28 cellular contexts compared by ENCODE assay signal in genomic region chr2:16294791-16295190, GRCh38.
DNase-seq lines count a peak whose midpoint lies in the region; ATAC-seq, FAIRE-seq and TF ChIP-seq lines count a peak whose summit lies in the region.
"Had no signal": no experiment of that assay in that cellular context is flagged by ENCODE, and none has a peak within 500 bp of the region (broad histone marks: within the 10 kb centered on the region; RNA-seq: fewer than 3 reads in every experiment).

No MANE protein-coding gene starts in this region.

- H3K27me3 ChIP-seq in BE2C (no peaks in the 10 kb centered on the region), GM23338 (ENCODE audit: insufficient read depth) (no peaks in the 10 kb centered on the region), mesendoderm (ENCODE audit: insufficient read depth, low read length, poor library complexity) (no peaks in the 10 kb centered on the region), trophoblast cell (ENCODE audit: insufficient read depth, low read length) (no peaks in the 10 kb centered on the region), HepG2 (ENCODE audit: control insufficient read depth in 1 of 2, insufficient read depth in 2 of 2, low read length in 2 of 2) (no peaks in the 10 kb centered on the region)
- H3K27me3 ChIP-seq: BLaER1 had no signal

- POLR2A ChIA-PET in activated CD4-positive, alpha-beta T cell treated with anti-CD3 and anti-CD28 coated beads for 36 hours (lab: Charles Lee): no interaction called here
- POLR2A ChIA-PET in HepG2 (lab: Yijun Ruan, JAX): no interaction called here

- no peak overlapping the region for H3K27ac Mint-ChIP-seq in GM23338
- no peak overlapping the region for H3K27ac Mint-ChIP-seq in activated CD4-positive, alpha-beta T cell treated with anti-CD3 and anti-CD28 coated beads for 36 hours
- H3K27ac Mint-ChIP-seq: B cell; CD4-positive, alpha-beta memory T cell; CD4-positive, CD25-positive, alpha-beta regulatory T cell had no signal

- H3K56ac ChIP-seq in mesendoderm (ENCODE audit: low read length): no peak overlapping the region

- H4K20me1 ChIP-seq in GM23338 (replicated peaks; ENCODE audit: insufficient read depth): no peaks in the 10 kb centered on the region
- no peaks in the 10 kb centered on the region for H4K20me1 ChIP-seq in HepG2 (ENCODE audit: insufficient read depth, low read length)
- H4K20me1 ChIP-seq: BLaER1 had no signal

- FAIRE-seq in HepG2 (lab: Jason Lieb, UNC): no peak
- FAIRE-seq: A549, G401.6, GM12891, GM19239 had no signal

- TF ChIP-seq RAD21 in HepG2 (CRISPR knock-in tag; IDR thresholded peaks at IDR 0.05): no peak

- no peaks in the 10 kb centered on the region for H3K36me3 Mint-ChIP-seq in GM23338 (ENCODE audit: low read depth)
- H3K36me3 Mint-ChIP-seq in activated CD4-positive, alpha-beta T cell treated with anti-CD3 and anti-CD28 coated beads for 36 hours (ENCODE audit: low read depth): no peaks in the 10 kb centered on the region
- H3K36me3 Mint-ChIP-seq: CD14-positive monocyte; CD4-positive, alpha-beta memory T cell; CD4-positive, CD25-positive, alpha-beta regulatory T cell; CD8-positive, alpha-beta memory T cell had no signal

- ATAC-seq in GM23338: no peak
- ATAC-seq in activated CD4-positive, alpha-beta T cell treated with anti-CD3 and anti-CD28 coated beads for 36 hours: no peak
- no peak for ATAC-seq in HepG2
- ATAC-seq: A549 had no signal

- CTCF ChIA-PET in activated CD4-positive, alpha-beta T cell treated with anti-CD3 and anti-CD28 coated beads for 36 hours (lab: Charles Lee): no interaction called here
- CTCF ChIA-PET in HepG2 (lab: Yijun Ruan, JAX; ENCODE audit: low intra/inter-chr PET ratio, low total read pairs): no interaction called here

- H3K4me2 ChIP-seq in GM23338 (no peak overlapping the region), mesendoderm (ENCODE audit: low read length) (no peak overlapping the region), trophoblast cell (ENCODE audit: low read length) (no peak overlapping the region), HepG2 (ENCODE audit: low read depth, low read length) (no peak overlapping the region)
- H3K4me2 ChIP-seq: A549, BLaER1 had no signal

- no peak overlapping the region for H3K9ac ChIP-seq in mesendoderm (ENCODE audit: low read length)
- H3K9ac ChIP-seq in trophoblast cell (ENCODE audit: low read length): no peak overlapping the region
- H3K9ac ChIP-seq in HepG2 (ENCODE audit: insufficient read depth, low read depth, low read length): no peak overlapping the region
- H3K9ac ChIP-seq: BLaER1 had no signal

- H3K14ac ChIP-seq in trophoblast cell (ENCODE audit: low read length): no peak overlapping the region

- peaks cover 4% of the 10 kb centered on the region; the same call in 1 of the 2 replicates for H3K9me2 ChIP-seq in GM23338 (ENCODE audit: insufficient read depth)

- H3K79me2 ChIP-seq in GM23338 (replicated peaks; ENCODE audit: insufficient read depth): no peaks in the 10 kb centered on the region
- no peaks in the 10 kb centered on the region for H3K79me2 ChIP-seq in mesendoderm (ENCODE audit: control insufficient read depth, insufficient read depth, low read length)
- no peaks in the 10 kb centered on the region for H3K79me2 ChIP-seq in trophoblast cell (ENCODE audit: control insufficient read depth, insufficient read depth, low read length, poor library complexity)
- no peaks in the 10 kb centered on the region for H3K79me2 ChIP-seq in HepG2 (ENCODE audit: insufficient read depth, low read length)

- H3K36me3 ChIP-seq in BE2C (no peaks in the 10 kb centered on the region), GM23338 (ENCODE audit: insufficient read depth) (no peaks in the 10 kb centered on the region), mesendoderm (ENCODE audit: control insufficient read depth, insufficient read depth, low read length) (no peaks in the 10 kb centered on the region), trophoblast cell (ENCODE audit: control insufficient read depth in 1 of 2, insufficient read depth in 2 of 2, low read length in 2 of 2) (no peaks in the 10 kb centered on the region), HepG2 (replicated peaks in 1 of 2; ENCODE audit: control insufficient read depth in 1 of 2, insufficient read depth in 2 of 2, low read length in 2 of 2) (no peaks in the 10 kb centered on the region)
- H3K36me3 ChIP-seq: BLaER1 had no signal

- H4K5ac ChIP-seq in mesendoderm (ENCODE audit: low read length): no peak overlapping the region

- no peaks in the 10 kb centered on the region for H3K27me3 Mint-ChIP-seq in GM23338 (ENCODE audit: insufficient read depth, low read depth, poor library complexity)
- no peaks in the 10 kb centered on the region for H3K27me3 Mint-ChIP-seq in activated CD4-positive, alpha-beta T cell treated with anti-CD3 and anti-CD28 coated beads for 36 hours
- H3K27me3 Mint-ChIP-seq: B cell; CD4-positive, alpha-beta memory T cell; CD4-positive, CD25-positive, alpha-beta regulatory T cell had no signal

- no peak overlapping the region for H2AK5ac ChIP-seq in mesendoderm (ENCODE audit: low read length)
- H2AK5ac ChIP-seq in trophoblast cell (ENCODE audit: low read length): no peak overlapping the region

- no CpG with 5 or more reads among the region's 7 CpGs for WGBS in mesendoderm (ENCODE audit: extremely low coverage, insufficient coverage, low lambda C conversion rate)
- WGBS in trophoblast cell (ENCODE audit: extremely low coverage, insufficient coverage, insufficient read length): no CpG with 5 or more reads among the region's 7 CpGs
- WGBS in HepG2 (ENCODE audit: low lambda C conversion rate): 58% methylated on average over 7 of the region's 7 CpGs

- no peak overlapping the region for H4K91ac ChIP-seq in trophoblast cell (ENCODE audit: low read depth, low read length)

- H3K18ac ChIP-seq in mesendoderm (ENCODE audit: low read length): no peak overlapping the region
- H3K18ac ChIP-seq in trophoblast cell (ENCODE audit: low read length): no peak overlapping the region

- no peak for TF ChIP-seq POLR2A in HepG2 (IDR thresholded peaks at IDR 0.05; ENCODE audit: insufficient read depth in 1 of 2, low read depth in 2 of 2, low read length in 2 of 2)

- TF ChIP-seq CTCF in BE2C (IDR thresholded peaks at IDR 0.05; ENCODE audit: low read depth, low read length) (no peak), GM23338 (conservative IDR thresholded peaks at IDR 0.05; ENCODE audit: low read depth in 2 of 2) (no peak), HepG2 (CRISPR knock-in tag; IDR thresholded peaks at IDR 0.05) (no peak)

- peaks cover 2% of the 10 kb centered on the region; the same call in 1 of the 3 replicates for H3K9me3 Mint-ChIP-seq in GM23338
- no peaks in the 10 kb centered on the region for H3K9me3 Mint-ChIP-seq in activated CD4-positive, alpha-beta T cell treated with anti-CD3 and anti-CD28 coated beads for 36 hours (ENCODE audit: low read depth)
- H3K9me3 Mint-ChIP-seq: CD14-positive monocyte had no signal

- no peak overlapping the region for H3K4me3 Mint-ChIP-seq in GM23338
- H3K4me3 Mint-ChIP-seq in activated CD4-positive, alpha-beta T cell treated with anti-CD3 and anti-CD28 coated beads for 36 hours: no peak overlapping the region
- H3K4me3 Mint-ChIP-seq: B cell; CD14-positive monocyte; CD4-positive, alpha-beta memory T cell; CD4-positive, CD25-positive, alpha-beta regulatory T cell; CD8-positive, alpha-beta memory T cell had no signal

- H3K4me3 ChIP-seq in BE2C (ENCODE audit: low read depth, low read length) (no peak overlapping the region), GM23338 (no peak overlapping the region), mesendoderm (ENCODE audit: low read length) (no peak overlapping the region), trophoblast cell (ENCODE audit: low read depth, low read length) (no peak overlapping the region), HepG2 (replicated peaks in 1 of 3; ENCODE audit: insufficient read depth in 1 of 3, low read depth in 2 of 3, low read length in 3 of 3) (no peak overlapping the region)
- H3K4me3 ChIP-seq: A549, BLaER1 had no signal

- no peak overlapping the region for H4K12ac ChIP-seq in trophoblast cell (ENCODE audit: low read depth, low read length)

- no peak overlapping the region for H2BK15ac ChIP-seq in mesendoderm (replicated peaks; ENCODE audit: low read depth)

- H3K79me1 ChIP-seq in mesendoderm (ENCODE audit: low read length) (no peaks in the 10 kb centered on the region), trophoblast cell (ENCODE audit: low read length) (peaks cover 6% of the 10 kb centered on the region)

- H2BK5ac ChIP-seq in mesendoderm (ENCODE audit: low read length) (no peak overlapping the region), trophoblast cell (ENCODE audit: low read depth, low read length, poor library complexity) (no peak overlapping the region)

- H4K8ac ChIP-seq in mesendoderm (ENCODE audit: low read depth, low read length) (no peak overlapping the region), trophoblast cell (ENCODE audit: low read depth, low read length) (no peak overlapping the region)

- H3K4ac ChIP-seq in mesendoderm (ENCODE audit: low read depth, low read length) (no peak overlapping the region), trophoblast cell (ENCODE audit: low read depth, low read length) (no peak overlapping the region)

- no peaks in the 10 kb centered on the region; the same call in 1 of the 3 replicates for H3K4me1 Mint-ChIP-seq in GM23338
- H3K4me1 Mint-ChIP-seq in activated CD4-positive, alpha-beta T cell treated with anti-CD3 and anti-CD28 coated beads for 36 hours: no peaks in the 10 kb centered on the region
- H3K4me1 Mint-ChIP-seq: B cell; CD14-positive monocyte; CD4-positive, alpha-beta memory T cell; CD4-positive, CD25-positive, alpha-beta regulatory T cell; CD8-positive, alpha-beta memory T cell had no signal

- H2AFZ ChIP-seq in GM23338: peak overlapping the region; percentile 61; the same call in 1 of the 2 replicates
- H2AFZ ChIP-seq in trophoblast cell (ENCODE audit: insufficient read depth, low read length, poor library complexity): no peak overlapping the region
- no peak overlapping the region for H2AFZ ChIP-seq in HepG2 (ENCODE audit: low read length)

- DNase-seq in BE2C (peak; percentile 88), GM23338 (ENCODE audit: low spot score) (no peak), mesendoderm (peak; percentile 49), trophoblast cell (peak; percentile 63 to 95), HepG2 (ENCODE audit: low spot score) (no peak)
- no peak for DNase-seq in activated CD8-positive, alpha-beta memory T cell treated with anti-CD3 and anti-CD28 coated beads, Interleukin-2, amount 50 U/mL, for 48 hours
- no peak for DNase-seq in activated CD4-positive, alpha-beta T cell treated with anti-CD3 and anti-CD28 coated beads for 36 hours
- DNase-seq: AML-193; C1 segment of cervical spinal cord; CD4-positive, alpha-beta memory T cell; CD4-positive, CD25-positive, alpha-beta regulatory T cell; CD8-positive, alpha-beta memory T cell; COR-L47; DMS 273 treated with DMSO at 0.1 percent for 48 hours; DMS153; DMS53; DMS79; DND-41; EL; GF-D8 had no signal

- BruUV-seq in HepG2 (replicated peaks; lab: Mats Ljungman, UMichigan): no TSS peak

- H3K9me3 ChIP-seq in BE2C (peaks cover 23% of the 10 kb centered on the region), trophoblast cell (ENCODE audit: insufficient read depth, low read depth, low read length) (no peaks in the 10 kb centered on the region), HepG2 (ENCODE audit: low read length) (no peaks in the 10 kb centered on the region)
- H3K9me3 ChIP-seq: BLaER1 had no signal

- H3F3A ChIP-seq in GM23338 (replicated peaks; ENCODE audit: low read depth): no peaks in the 10 kb centered on the region

- TF ChIP-seq EP300 in HepG2 (IDR thresholded peaks at IDR 0.05; ENCODE audit: low read depth in 2 of 2, low read length in 2 of 2) (no peak), HepG2 (CRISPR knock-in tag; IDR thresholded peaks at IDR 0.05; ENCODE audit: borderline replicate concordance) (no peak)

- H3K23ac ChIP-seq in mesendoderm (ENCODE audit: low read length) (no peak overlapping the region), trophoblast cell (ENCODE audit: low read length) (no peak overlapping the region)

- intact Hi-C loops in activated CD4-positive, alpha-beta T cell treated with anti-CD3 and anti-CD28 coated beads for 36 hours (cut with DNase I, micrococcal nuclease): no loop called here
- intact Hi-C loops in HepG2 (cut with micrococcal nuclease; ENCODE audit: unreplicated experiment): no loop called here

- H2BK12ac ChIP-seq in trophoblast cell (ENCODE audit: low read length): no peak overlapping the region

- no peak overlapping the region for H3K27ac ChIP-seq in GM23338 (ENCODE audit: low read depth)
- H3K27ac ChIP-seq in mesendoderm (ENCODE audit: low read depth, low read length): no peak overlapping the region
- peak overlapping the region; percentile 63 for H3K27ac ChIP-seq in trophoblast cell (ENCODE audit: low read depth, low read length)
- H3K27ac ChIP-seq in HepG2 (ENCODE audit: extremely low read length, insufficient read depth, low read length): no peak overlapping the region
- H3K27ac ChIP-seq: 22Rv1, A549, BLaER1 had no signal

- peaks cover 39% of the 10 kb centered on the region for H3K4me1 ChIP-seq in BE2C
- no peaks in the 10 kb centered on the region for H3K4me1 ChIP-seq in GM23338 (ENCODE audit: insufficient read depth)
- no peaks in the 10 kb centered on the region for H3K4me1 ChIP-seq in mesendoderm (ENCODE audit: control insufficient read depth, low read depth, low read length)
- H3K4me1 ChIP-seq in trophoblast cell (ENCODE audit: control insufficient read depth in 1 of 2, insufficient read depth in 2 of 2, low read length in 2 of 2): peaks cover 8 to 9% of the 10 kb centered on the region in 2 experiments
- no peaks in the 10 kb centered on the region for H3K4me1 ChIP-seq in HepG2 (ENCODE audit: insufficient read depth, low read length)
- H3K4me1 ChIP-seq: A549, BLaER1 had no signal

- in situ Hi-C loops in HepG2 (cut with HindIII; ENCODE audit: extremely low pct_ligation_motif_present, low pct_unique_long_range_greater_than_20kb): no loop called here

- H2BK120ac ChIP-seq in mesendoderm (ENCODE audit: low read depth, low read length) (no peak overlapping the region), trophoblast cell (ENCODE audit: insufficient read depth, low read length, poor library complexity) (no peak overlapping the region)

Comparison
In these comparisons a context has a peak if more than half of its experiments do, and no peak if none do; other contexts are left out.
1. DNase-seq: peak in BE2C (single experiment), mesendoderm (single experiment) and trophoblast cell (2 of 2); none in GM23338 (single experiment), activated CD8-positive, alpha-beta memory T cell treated with anti-CD3 and anti-CD28 coated beads, Interleukin-2, amount 50 U/mL, for 48 hours (single experiment), activated CD4-positive, alpha-beta T cell treated with anti-CD3 and anti-CD28 coated beads for 36 hours (single experiment) and HepG2 (single experiment).